8 cellular contexts compared by ENCODE assay signal in the genomic region with DNA sequence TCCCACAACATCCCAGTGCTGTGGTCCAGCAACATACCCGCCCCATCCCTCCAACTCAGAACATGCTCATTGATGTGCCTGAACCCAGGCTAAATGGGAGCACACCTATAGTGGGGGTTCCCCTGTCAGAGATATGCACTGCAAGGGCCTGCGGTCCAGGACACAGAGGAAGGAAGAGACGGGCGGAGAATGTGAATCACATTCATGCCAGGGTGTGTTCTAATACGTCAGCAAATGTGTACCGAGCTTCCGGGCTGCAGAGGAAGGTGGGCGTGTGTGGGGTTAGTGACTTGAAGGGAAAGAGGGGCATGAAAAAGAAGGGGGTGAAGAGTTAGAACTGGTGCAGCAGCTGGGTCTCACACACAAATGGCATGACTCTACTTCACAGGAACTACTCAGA.
DNase-seq lines count a peak whose midpoint lies in the region; ATAC-seq lines count a peak whose summit lies in the region.

No MANE protein-coding gene starts in this region.

- H3K27ac Mint-ChIP-seq in activated T-helper 17 cell treated with anti-CD3 and anti-CD28 coated beads, Interleukin-2, amount 50 U/mL, for 72 hours = peak overlapping the region; percentile 87
- peak overlapping the region; percentile 62 for H3K27ac Mint-ChIP-seq in stimulated activated memory B cell treated with anti-CD40 and anti-IgM and Interleukin-4, amounts not matched to agents 10 μg/mL and 1 μg/mL and 100 μg/mL, for 72 hours

- H3K4me1 ChIP-seq in skeletal muscle tissue (ENCODE audit: control insufficient read depth in 3 of 3, insufficient read depth in 3 of 3, low read length in 3 of 3) = peaks cover 54 to 66% (median 61%) of the 10 kb centered on the region in 3 donors

- no peaks in the 10 kb centered on the region for H3K9me3 ChIP-seq in skeletal muscle tissue (ENCODE audit: control insufficient read depth in 3 of 3, low read length in 3 of 3)

- peaks cover 5% of the 10 kb centered on the region for H3K9me3 Mint-ChIP-seq in activated T-helper 17 cell treated with anti-CD3 and anti-CD28 coated beads, Interleukin-2, amount 50 U/mL, for 72 hours
- H3K9me3 Mint-ChIP-seq in stimulated activated memory B cell treated with anti-CD40 and anti-IgM and Interleukin-4, amounts not matched to agents 10 μg/mL and 1 μg/mL and 100 μg/mL, for 72 hours = no peaks in the 10 kb centered on the region

- no peak overlapping the region for H3K9ac ChIP-seq in skeletal muscle tissue (ENCODE audit: low read depth in 1 of 3, low read length in 3 of 3)

- ATAC-seq in activated T-helper 17 cell treated with anti-CD3 and anti-CD28 coated beads, Interleukin-2, amount 50 U/mL, for 72 hours (replicated peaks) = peak; percentile 99
- peak; percentile 67 for ATAC-seq in stimulated activated memory B cell treated with anti-CD40 and anti-IgM and Interleukin-4, amounts not matched to agents 10 μg/mL and 1 μg/mL and 100 μg/mL, for 72 hours
- no peak for ATAC-seq in HG03342 (IDR thresholded peaks at IDR 0.05; ENCODE audit: unreplicated experiment)

- DNase-seq in activated effector memory CD4-positive, alpha-beta T cell treated with anti-CD3 and anti-CD28 coated beads, Interleukin-2, amount 50 U/mL, for 16 hours = peak; percentile 76
- DNase-seq in activated effector memory CD4-positive, alpha-beta T cell treated with Interleukin-2 at 50 U/mL for 16 hours = no peak
- DNase-seq in ureter (ENCODE audit: low spot score) = no peak
- no peak for DNase-seq in DMS153 treated with DMSO at 0.1 percent for 48 hours (lab: John Stamatoyannopoulos, UW; ENCODE audit: unreplicated experiment)

- H3K36me3 Mint-ChIP-seq in activated T-helper 17 cell treated with anti-CD3 and anti-CD28 coated beads, Interleukin-2, amount 50 U/mL, for 72 hours (ENCODE audit: low read depth) = no peaks in the 10 kb centered on the region
- peaks cover 7% of the 10 kb centered on the region for H3K36me3 Mint-ChIP-seq in stimulated activated memory B cell treated with anti-CD40 and anti-IgM and Interleukin-4, amounts not matched to agents 10 μg/mL and 1 μg/mL and 100 μg/mL, for 72 hours

- no peaks in the 10 kb centered on the region for H3K27me3 ChIP-seq in skeletal muscle tissue (ENCODE audit: control insufficient read depth in 3 of 3, insufficient read depth in 3 of 3, low read length in 3 of 3)

- peak overlapping the region in 1 of 3 donors; percentile 9 for H3K4me3 ChIP-seq in skeletal muscle tissue (ENCODE audit: low read length in 3 of 3)

- peak overlapping the region; percentile 65 for H3K4me3 Mint-ChIP-seq in activated T-helper 17 cell treated with anti-CD3 and anti-CD28 coated beads, Interleukin-2, amount 50 U/mL, for 72 hours
- H3K4me3 Mint-ChIP-seq in stimulated activated memory B cell treated with anti-CD40 and anti-IgM and Interleukin-4, amounts not matched to agents 10 μg/mL and 1 μg/mL and 100 μg/mL, for 72 hours = peak overlapping the region; percentile 35

- H3K27me3 Mint-ChIP-seq in activated T-helper 17 cell treated with anti-CD3 and anti-CD28 coated beads, Interleukin-2, amount 50 U/mL, for 72 hours = no peaks in the 10 kb centered on the region
- no peaks in the 10 kb centered on the region for H3K27me3 Mint-ChIP-seq in stimulated activated memory B cell treated with anti-CD40 and anti-IgM and Interleukin-4, amounts not matched to agents 10 μg/mL and 1 μg/mL and 100 μg/mL, for 72 hours

- peaks cover 13% of the 10 kb centered on the region for H3K4me1 Mint-ChIP-seq in activated T-helper 17 cell treated with anti-CD3 and anti-CD28 coated beads, Interleukin-2, amount 50 U/mL, for 72 hours
- peaks cover 36% of the 10 kb centered on the region for H3K4me1 Mint-ChIP-seq in stimulated activated memory B cell treated with anti-CD40 and anti-IgM and Interleukin-4, amounts not matched to agents 10 μg/mL and 1 μg/mL and 100 μg/mL, for 72 hours

- peak overlapping the region; percentile 94 for H3K27ac ChIP-seq in skeletal muscle tissue (ENCODE audit: low read depth, low read length)

- no peaks in the 10 kb centered on the region for H3K36me3 ChIP-seq in skeletal muscle tissue (ENCODE audit: control insufficient read depth in 3 of 3, insufficient read depth in 3 of 3, low read length in 3 of 3)
